ENCODE assay signal across 8 cellular contexts in genomic region chr4:145619639-145619996, GRCh38. TPM values are rescaled to one million over a fixed set of nuclear protein-coding genes. Genes with fewer than 3 reads are reported as not detected.
DNase-seq lines count a peak whose midpoint lies in the region; ATAC-seq and TF ChIP-seq lines count a peak whose summit lies in the region.

No MANE protein-coding gene starts in this region.

- H3K4me3 Mint-ChIP-seq in CD8-positive, alpha-beta T cell = peak overlapping the region; percentile 96
- H3K4me3 Mint-ChIP-seq in dendritic cell treated with granulocyte-macrophage colony-stimulating factor and Interleukin-4, amounts not matched to agents 40 ng/mL and 50 ng/mL, for 4 days = peak overlapping the region; percentile 97

- peak overlapping the region; percentile 91 for H3K27ac ChIP-seq in CD8-positive, alpha-beta T cell (ENCODE audit: low read depth, low read length)
- H3K27ac ChIP-seq in lung (ENCODE audit: low read depth in 1 of 2, low read length in 1 of 2) = peak overlapping the region; percentile 96 to 99

- no peaks in the 10 kb centered on the region for H3K36me3 ChIP-seq in CD8-positive, alpha-beta T cell (ENCODE audit: insufficient read depth, low read length)
- peaks cover 0 to under 1% of the 10 kb centered on the region in 2 donors for H3K36me3 ChIP-seq in lung (ENCODE audit: control insufficient read depth in 2 of 2, insufficient read depth in 2 of 2, low read length in 2 of 2)

- WGBS in lung, 2 donors = 0 to 1% methylated on average over 9 of the region's 9 CpGs

- H3K27me3 Mint-ChIP-seq in CD8-positive, alpha-beta T cell (ENCODE audit: low read depth) = no peaks in the 10 kb centered on the region
- no peaks in the 10 kb centered on the region for H3K27me3 Mint-ChIP-seq in dendritic cell treated with granulocyte-macrophage colony-stimulating factor and Interleukin-4, amounts not matched to agents 40 ng/mL and 50 ng/mL, for 4 days

- intact Hi-C loops in CD8-positive, alpha-beta T cell (cut with DNase I, micrococcal nuclease) = loop anchor here (1.0 to 10.0 kb wide), 12 partner anchors 113 to 1998 kb away; partner anchors contain the start of genes ABCE1 (in 2 of the 2), ANAPC10 (in 2 of the 2), OTUD4 (in 2 of the 2) and TMEM184C (in 2 of the 2)
- intact Hi-C loops in dendritic cell treated with granulocyte-macrophage colony-stimulating factor and Interleukin-4, amounts not matched to agents 40 ng/mL and 50 ng/mL, for 4 days (cut with micrococcal nuclease) = loop anchor here (2.0 kb wide), 3 partner anchors 113 to 521 kb away; partner anchors contain the start of genes ABCE1 and ANAPC10

- peaks cover 22% of the 10 kb centered on the region for H3K4me1 ChIP-seq in CD8-positive, alpha-beta T cell (ENCODE audit: insufficient read depth, low read length)
- peaks cover 1 to 8% of the 10 kb centered on the region in 2 donors for H3K4me1 ChIP-seq in lung (ENCODE audit: control insufficient read depth in 2 of 2, insufficient read depth in 2 of 2, low read length in 2 of 2)

- POLR2A ChIA-PET in CD8-positive, alpha-beta T cell (lab: Charles Lee) = interaction anchor here (1.1 to 1.3 kb wide), 4 partner anchors 223 to 521 kb away, joined by 3 to 6 read pairs (median 4); partner anchors contain the start of genes ABCE1 and ANAPC10

- CTCF ChIA-PET in CD8-positive, alpha-beta T cell (lab: Charles Lee) = interaction anchor here (1.2 to 1.3 kb wide), 2 partner anchors 8 to 319 kb away, joined by 3 read pairs; partner anchors contain the start of gene ZNF827

- ATAC-seq in CD8-positive, alpha-beta T cell = peak; percentile 51
- ATAC-seq in GM19463 (IDR thresholded peaks at IDR 0.05; ENCODE audit: unreplicated experiment) (peak; percentile 36), HG03565 (IDR thresholded peaks at IDR 0.05; ENCODE audit: unreplicated experiment) (peak; percentile 27), lung (ENCODE audit: insufficient read depth, low FRiP score) (peak; percentile 53)

- peaks cover 46% of the 10 kb centered on the region for H3K4me1 Mint-ChIP-seq in CD8-positive, alpha-beta T cell (ENCODE audit: low read depth)
- peaks cover 23% of the 10 kb centered on the region for H3K4me1 Mint-ChIP-seq in dendritic cell treated with granulocyte-macrophage colony-stimulating factor and Interleukin-4, amounts not matched to agents 40 ng/mL and 50 ng/mL, for 4 days (ENCODE audit: low read depth)

- no peaks in the 10 kb centered on the region for H3K9me3 Mint-ChIP-seq in CD8-positive, alpha-beta T cell
- no peaks in the 10 kb centered on the region for H3K9me3 Mint-ChIP-seq in dendritic cell treated with granulocyte-macrophage colony-stimulating factor and Interleukin-4, amounts not matched to agents 40 ng/mL and 50 ng/mL, for 4 days

- peaks cover 13% of the 10 kb centered on the region for H3K36me3 Mint-ChIP-seq in CD8-positive, alpha-beta T cell
- H3K36me3 Mint-ChIP-seq in dendritic cell treated with granulocyte-macrophage colony-stimulating factor and Interleukin-4, amounts not matched to agents 40 ng/mL and 50 ng/mL, for 4 days (ENCODE audit: low read depth) = peaks cover 20% of the 10 kb centered on the region

- peak overlapping the region; percentile 98 for H3K27ac Mint-ChIP-seq in CD8-positive, alpha-beta T cell
- H3K27ac Mint-ChIP-seq in dendritic cell treated with granulocyte-macrophage colony-stimulating factor and Interleukin-4, amounts not matched to agents 40 ng/mL and 50 ng/mL, for 4 days = peak overlapping the region; percentile 99

- peak in 3 of 7 experiments; percentile 14 to 58 (median 46) for DNase-seq in CD8-positive, alpha-beta T cell
- DNase-seq in T-helper 22 cell (ENCODE audit: low read depth) = peak; percentile 29
- DNase-seq in lung (ENCODE audit: low spot score) = peak; percentile 59
- DNase-seq in stimulated activated CD8-positive, alpha-beta memory T cell treated with anti-CD3 and anti-CD28 coated beads, Interleukin-15, amount 100 ng/mL, for 48 hours (ENCODE audit: low read depth in 2 of 2) = peak; percentile 39 to 42
- DNase-seq in SKM-1 treated with dmso at 0.1 percent for 144 hours (lab: John Stamatoyannopoulos, UW; ENCODE audit: unreplicated experiment) = no peak

- H3K4me3 ChIP-seq in CD8-positive, alpha-beta T cell (ENCODE audit: low read depth, low read length) = peak overlapping the region; percentile 97
- peak overlapping the region; percentile 89 for H3K4me3 ChIP-seq in lung

- H3K9me3 ChIP-seq in CD8-positive, alpha-beta T cell (ENCODE audit: low read length) = no peaks in the 10 kb centered on the region
- no peaks in the 10 kb centered on the region for H3K9me3 ChIP-seq in lung (ENCODE audit: control insufficient read depth in 2 of 2, insufficient read depth in 1 of 2, low read length in 1 of 2)

- peak; percentile 10 for TF ChIP-seq CTCF in CD8-positive, alpha-beta T cell (IDR thresholded peaks at IDR 0.05)
- TF ChIP-seq CTCF in lung (IDR thresholded peaks at IDR 0.05; ENCODE audit: control extremely low read depth, extremely low read depth) = no peak

- H3K27me3 ChIP-seq in CD8-positive, alpha-beta T cell (ENCODE audit: insufficient read depth, low read length) = no peaks in the 10 kb centered on the region
- H3K27me3 ChIP-seq in lung (ENCODE audit: control insufficient read depth, insufficient read depth) = no peaks in the 10 kb centered on the region

RNA-seq across cellular contexts. Expression of gene MMAA, which starts 0.4 kb away (rescaled TPM):
- 1 to 10 TPM; 7.6 to 9.4 TPM for total RNA-seq in CD8-positive, alpha-beta T cell
- total RNA-seq in lung = 10 to 100 TPM in 1 of 2 donors, 1 to 10 TPM in 1; 6.5 to 10.3 TPM
- 10 to 100 TPM in 1 of 2 donors, 1 to 10 TPM in 1; 7.4 to 14.0 TPM for polyA plus RNA-seq in lung
